ENCODE assay signal across 9 cellular contexts in the genomic region with DNA sequence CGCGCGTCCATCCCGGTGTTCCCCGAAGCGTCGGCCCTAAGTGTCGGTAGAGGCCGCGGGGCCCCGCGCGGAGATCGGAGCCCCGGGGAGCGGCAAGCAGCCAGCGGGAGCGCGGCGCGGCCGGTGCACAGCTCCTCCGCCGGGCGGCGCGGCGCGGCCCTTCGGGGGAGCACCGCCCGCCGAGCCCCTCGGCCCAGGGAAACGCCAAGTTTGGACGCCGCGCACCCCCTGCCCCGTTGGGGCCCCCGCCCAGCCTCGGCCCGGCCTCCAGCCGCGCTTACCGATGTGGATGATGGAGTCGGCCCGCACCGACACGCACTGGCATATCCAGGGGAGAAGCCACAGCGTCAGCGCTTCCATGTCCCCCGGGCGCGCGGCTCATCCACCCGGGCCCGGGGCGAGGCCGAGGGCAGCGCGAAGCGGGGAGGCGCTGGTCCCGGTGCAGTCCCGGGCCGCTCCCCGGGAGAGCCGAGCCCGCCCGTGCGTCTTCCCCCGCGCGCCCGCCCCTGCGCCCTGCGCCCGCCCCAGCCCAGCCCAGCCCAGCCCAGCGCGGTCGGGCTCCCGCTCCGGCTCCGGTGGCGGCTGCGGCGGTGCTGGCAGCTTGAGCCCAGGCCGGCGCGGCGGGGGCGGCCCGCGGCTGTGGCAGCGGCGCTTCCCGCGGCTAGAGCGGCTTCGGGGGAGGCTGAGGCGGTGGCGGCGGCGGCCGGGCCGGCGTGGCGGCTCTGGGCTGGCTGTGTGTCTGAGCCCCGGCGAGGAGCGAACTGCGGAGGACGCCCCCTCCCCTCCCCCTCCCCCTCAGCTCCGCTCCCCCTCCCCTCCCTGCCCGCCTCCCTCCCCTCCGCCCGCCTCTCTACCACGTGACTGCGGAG. TPM values are rescaled to one million over a fixed set of nuclear protein-coding genes. Genes with fewer than 3 reads are reported as not detected.
DNase-seq lines count a peak whose midpoint lies in the region; ATAC-seq and TF ChIP-seq lines count a peak whose summit lies in the region.
"Had no signal": no experiment of that assay in that cellular context is flagged by ENCODE, and none has a peak within 500 bp of the region (broad histone marks: within the 10 kb centered on the region; RNA-seq: fewer than 3 reads in every experiment).

A gene (minus strand): TSS at position 763 of the 869 bp plus-strand sequence.

- H3K9me3 Mint-ChIP-seq in CD4-positive, alpha-beta T cell, result no peaks in the 10 kb centered on the region
- H3K9me3 Mint-ChIP-seq in effector memory CD8-positive, alpha-beta T cell, result no peaks in the 10 kb centered on the region

- H3K36me3 ChIP-seq in RWPE2 (ENCODE audit: low read depth) (no peaks in the 10 kb centered on the region), mesodermal cell (ENCODE audit: control insufficient read depth, insufficient read depth, low read length) (no peaks in the 10 kb centered on the region), tibial nerve (no peaks in the 10 kb centered on the region)

- POLR2A ChIA-PET in CD4-positive, alpha-beta T cell (lab: Charles Lee), result no interaction called here

- H3K36me3 Mint-ChIP-seq in CD4-positive, alpha-beta T cell (ENCODE audit: low read depth), result no peaks in the 10 kb centered on the region
- no peaks in the 10 kb centered on the region for H3K36me3 Mint-ChIP-seq in effector memory CD8-positive, alpha-beta T cell (ENCODE audit: insufficient read depth)

- H3K27ac ChIP-seq in CD4-positive, alpha-beta T cell (ENCODE audit: low read depth, low read length), result no peak within 1 kb of the TSS
- H3K27ac ChIP-seq in RWPE2 (ENCODE audit: poor library complexity, severe bottlenecking), result no peak within 1 kb of the TSS
- H3K27ac ChIP-seq in mesodermal cell (ENCODE audit: low read depth, low read length, severe bottlenecking), result no peak within 1 kb of the TSS
- H3K27ac ChIP-seq in tibial nerve, result peak within 1 kb of the TSS in 1 of 4 donors; percentile 67

- H3K27me3 ChIP-seq in CD4-positive, alpha-beta T cell (ENCODE audit: control insufficient read depth, insufficient read depth, low read length), result peaks cover 64% of the 10 kb centered on the region
- H3K27me3 ChIP-seq in RWPE2 (ENCODE audit: insufficient read depth, poor library complexity, severe bottlenecking) (peaks cover 60% of the 10 kb centered on the region), tibial nerve (peaks cover 0 to 68% of the 10 kb centered on the region in 2 donors)

- H3K4me3 Mint-ChIP-seq in CD4-positive, alpha-beta T cell, result peak within 1 kb of the TSS; percentile 58
- H3K4me3 Mint-ChIP-seq in effector memory CD8-positive, alpha-beta T cell, result peak within 1 kb of the TSS; percentile 67 to 74

- peak within 1 kb of the TSS; percentile 35 for H3K4me3 ChIP-seq in RWPE2 (ENCODE audit: severe bottlenecking)
- peak within 1 kb of the TSS; percentile 33 for H3K4me3 ChIP-seq in mesodermal cell (ENCODE audit: extremely low read depth, insufficient read depth, low read length, poor library complexity, severe bottlenecking)
- peak within 1 kb of the TSS; percentile 39 to 62 (median 50) for H3K4me3 ChIP-seq in tibial nerve

- H3K4me1 Mint-ChIP-seq in CD4-positive, alpha-beta T cell (ENCODE audit: low read depth), result peaks cover 13% of the 10 kb centered on the region
- H3K4me1 Mint-ChIP-seq in effector memory CD8-positive, alpha-beta T cell (ENCODE audit: low read depth in 2 of 2), result peaks cover 7% of the 10 kb centered on the region in 2 donors

- intact Hi-C loops in CD4-positive, alpha-beta T cell (cut with DNase I, micrococcal nuclease), result no loop called here

- no peaks in the 10 kb centered on the region for H3K9me3 ChIP-seq in CD4-positive, alpha-beta T cell (ENCODE audit: control insufficient read depth, low read length)
- H3K9me3 ChIP-seq in RWPE2 (ENCODE audit: severe bottlenecking) (no peaks in the 10 kb centered on the region), mesodermal cell (ENCODE audit: control insufficient read depth, low read length) (no peaks in the 10 kb centered on the region), tibial nerve (no peaks in the 10 kb centered on the region)

- 1% methylated on average over 52 to 81 of the region's 119 CpGs for WGBS in mesodermal cell (ENCODE audit: insufficient coverage in 2 of 2), 2 experiments
- 2% methylated on average over 28 of the region's 119 CpGs; no CpG with 5 or more reads in 1 of the 2 donors for WGBS in tibial nerve, 2 donors

- CTCF ChIA-PET in CD4-positive, alpha-beta T cell (lab: Charles Lee), result no interaction called here

- no peak for TF ChIP-seq EP300 in tibial nerve (IDR thresholded peaks at IDR 0.05)

- H3K27me3 Mint-ChIP-seq in CD4-positive, alpha-beta T cell, result peaks cover 67% of the 10 kb centered on the region
- H3K27me3 Mint-ChIP-seq in effector memory CD8-positive, alpha-beta T cell, result peaks cover 63 to 88% of the 10 kb centered on the region in 2 donors

- H3K27ac Mint-ChIP-seq in CD4-positive, alpha-beta T cell, result no peak within 1 kb of the TSS
- no peak within 1 kb of the TSS for H3K27ac Mint-ChIP-seq in effector memory CD8-positive, alpha-beta T cell

- TF ChIP-seq POLR2A in tibial nerve (IDR thresholded peaks at IDR 0.05), result no peak

- TF ChIP-seq CTCF in CD4-positive, alpha-beta T cell (IDR thresholded peaks at IDR 0.05), result no peak
- peak; percentile 11 for TF ChIP-seq CTCF in RWPE2 (IDR thresholded peaks at IDR 0.05; ENCODE audit: poor library complexity, severe bottlenecking)
- TF ChIP-seq CTCF in tibial nerve (IDR thresholded peaks at IDR 0.05), result peak in 1 of 5 experiments; percentile 9

- DNase-seq in CD4-positive, alpha-beta T cell, result peak in 1 of 10 experiments; percentile 30
- peak; percentile 50 for DNase-seq in RWPE2 (ENCODE audit: low spot score)
- no peak for DNase-seq in effector memory CD8-positive, alpha-beta T cell
- peak in 1 of 2 donors; percentile 12 for DNase-seq in tibial nerve (ENCODE audit: low spot score in 2 of 2)

- H3K4me1 ChIP-seq in RWPE2 (ENCODE audit: insufficient read depth, poor library complexity, severe bottlenecking) (no peaks in the 10 kb centered on the region), mesodermal cell (ENCODE audit: control insufficient read depth, insufficient read depth, low read length, poor library complexity, severe bottlenecking) (peaks cover 3% of the 10 kb centered on the region), tibial nerve (peaks cover 0 to 50% (median 6%) of the 10 kb centered on the region in 4 donors)

- peak; percentile 55 for ATAC-seq in CD4-positive, alpha-beta T cell (ENCODE audit: poor library complexity)
- peak; percentile 32 for ATAC-seq in GM21717 (IDR thresholded peaks at IDR 0.05; ENCODE audit: unreplicated experiment)
- peak; percentile 14 for ATAC-seq in RWPE2 (ENCODE audit: low read depth)
- peak; percentile 29 for ATAC-seq in effector memory CD8-positive, alpha-beta T cell (replicated peaks)
- ATAC-seq in GM19397 (IDR thresholded peaks at IDR 0.05; ENCODE audit: unreplicated experiment), result no peak
- ATAC-seq in HG02852 (IDR thresholded peaks at IDR 0.05; ENCODE audit: unreplicated experiment), result no peak

RNA-seq across cellular contexts. Expression of the gene that starts here (rescaled TPM):
- not detected for total RNA-seq in CD4-positive, alpha-beta T cell
- 1.2 TPM for polyA plus RNA-seq in mesodermal cell (2013, experiment 1 of 2)
- 0.71 TPM for polyA plus RNA-seq in mesodermal cell (2013, experiment 2 of 2)
- 10 to 100 TPM in 3 of 4 donors, 1 to 10 TPM in 1; 7.7 to 16.3 (median 10.5) TPM for total RNA-seq in tibial nerve
- total RNA-seq: mononuclear cell had no signal

Comparison
In these comparisons a context has a peak if more than half of its experiments do, and no peak if none do; other contexts are left out.
1. RNA of the gene that starts here (total RNA-seq): 7.7 to 16.3 TPM in tibial nerve; not detected in CD4-positive, alpha-beta T cell; every median in the first group is over 4 times any median in the second.
2. Peak in ATAC-seq in CD4-positive, alpha-beta T cell; RNA of the gene not detected or under 1 TPM.
3. ATAC-seq: peak in GM21717 (single experiment), RWPE2 (single experiment) and effector memory CD8-positive, alpha-beta T cell (single experiment); none in GM19397 (single experiment) and HG02852 (single experiment).
4. Peak in every context shown above with its lines, with median percentiles within 50 percentile points of each other: H3K4me3 ChIP-seq.